12 cellular contexts compared by ENCODE assay signal in the genomic region with DNA sequence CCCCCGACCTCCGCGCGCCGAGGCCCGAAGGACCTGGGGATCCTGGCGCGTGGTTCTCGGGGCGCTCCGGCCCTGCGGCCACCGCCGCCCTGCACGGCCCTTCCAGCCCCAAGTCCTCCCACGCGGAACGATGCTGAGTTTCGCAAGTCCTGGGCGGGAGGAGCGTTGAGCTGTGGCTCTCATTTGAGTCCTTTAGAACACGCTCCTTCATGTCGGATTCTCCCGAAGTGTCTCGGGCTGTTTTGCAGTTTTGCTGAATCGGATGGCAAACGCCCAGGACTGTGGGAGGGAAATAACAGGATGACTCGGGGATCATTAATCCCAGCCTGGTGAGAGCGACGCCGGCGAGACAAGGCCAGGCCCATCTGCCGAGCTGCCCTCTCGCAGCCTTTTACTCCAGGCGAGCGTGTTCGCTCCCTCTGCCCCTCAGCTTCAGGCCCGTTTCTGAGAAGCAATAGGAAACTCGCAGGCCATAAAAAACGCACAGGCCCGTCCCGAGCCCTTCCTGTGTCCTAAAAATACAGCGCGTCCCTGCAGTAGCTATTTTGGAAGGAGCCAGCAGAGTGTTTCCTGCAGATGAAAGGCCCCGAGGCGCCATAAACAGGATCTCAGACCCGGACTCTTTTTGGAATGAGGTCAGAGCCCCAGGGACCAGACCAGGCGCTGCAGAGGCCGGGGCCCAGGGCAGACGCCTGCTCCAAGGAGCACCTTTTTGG.
DNase-seq lines count a peak whose midpoint lies in the region; ATAC-seq, FAIRE-seq and TF ChIP-seq lines count a peak whose summit lies in the region.
"Had no signal": no experiment of that assay in that cellular context is flagged by ENCODE, and none has a peak within 500 bp of the region (broad histone marks: within the 10 kb centered on the region; RNA-seq: fewer than 3 reads in every experiment).

No MANE protein-coding gene starts in this region.

- no peak for TF ChIP-seq POLR2A in HepG2 (IDR thresholded peaks at IDR 0.05; ENCODE audit: insufficient read depth in 1 of 2, low read depth in 2 of 2, low read length in 2 of 2)
- TF ChIP-seq POLR2A in GM18505 (IDR thresholded peaks at IDR 0.05; ENCODE audit: borderline replicate concordance, extremely low read depth, insufficient read depth, insufficient read length), result no peak

- TF ChIP-seq EP300 in HepG2 (IDR thresholded peaks at IDR 0.05; ENCODE audit: low read depth in 2 of 2, low read length in 2 of 2), result no peak
- TF ChIP-seq EP300 in HepG2 (CRISPR knock-in tag; IDR thresholded peaks at IDR 0.05; ENCODE audit: borderline replicate concordance), result no peak

- H3K27me3 ChIP-seq in liver (ENCODE audit: control insufficient read depth in 4 of 4, insufficient read depth in 4 of 4, low read length in 3 of 4) (no peaks in the 10 kb centered on the region), HepG2 (ENCODE audit: control insufficient read depth in 1 of 2, insufficient read depth in 2 of 2, low read length in 2 of 2) (peaks cover 0 to 13% of the 10 kb centered on the region in 2 experiments; a peak in 4 of 5 replicates), aorta (ENCODE audit: control insufficient read depth in 1 of 2, insufficient read depth in 2 of 2, low read length in 1 of 2) (no peaks in the 10 kb centered on the region)

- H4K20me1 ChIP-seq in HepG2 (ENCODE audit: insufficient read depth, low read length), result no peaks in the 10 kb centered on the region

- FAIRE-seq in HepG2 (lab: Jason Lieb, UNC), result no peak
- FAIRE-seq: G401.6, TTC549, urothelium cell line had no signal

- TF ChIP-seq RAD21 in liver (IDR thresholded peaks at IDR 0.05) (peak; percentile 16 to 49), HepG2 (CRISPR knock-in tag; IDR thresholded peaks at IDR 0.05) (no peak)

- H3K36me3 ChIP-seq in liver (ENCODE audit: control insufficient read depth in 4 of 4, insufficient read depth in 3 of 4, low read depth in 1 of 4, low read length in 3 of 4), result no peaks in the 10 kb centered on the region
- no peaks in the 10 kb centered on the region for H3K36me3 ChIP-seq in HepG2 (replicated peaks in 1 of 2; ENCODE audit: control insufficient read depth in 1 of 2, insufficient read depth in 2 of 2, low read length in 2 of 2)
- H3K36me3 ChIP-seq in aorta (ENCODE audit: control insufficient read depth in 1 of 2, insufficient read depth in 2 of 2, low read length in 1 of 2), result no peaks in the 10 kb centered on the region

- no peaks in the 10 kb centered on the region for H3K79me2 ChIP-seq in HepG2 (ENCODE audit: insufficient read depth, low read length)

- no peak overlapping the region for H2AFZ ChIP-seq in HepG2 (ENCODE audit: low read length)

- H3K9ac ChIP-seq in liver (ENCODE audit: low read depth in 1 of 2, low read length in 2 of 2), result no peak overlapping the region
- H3K9ac ChIP-seq in HepG2 (ENCODE audit: insufficient read depth, low read depth, low read length), result no peak overlapping the region

- H3K27ac ChIP-seq in liver (ENCODE audit: low read depth in 1 of 2, low read length in 2 of 2), result peak overlapping the region; percentile 52 to 59
- no peak overlapping the region for H3K27ac ChIP-seq in HepG2 (ENCODE audit: extremely low read length, insufficient read depth, low read length)
- H3K27ac ChIP-seq in aorta (ENCODE audit: low read depth in 1 of 2, low read length in 2 of 2), result no peak overlapping the region

- H3K4me3 ChIP-seq in liver (ENCODE audit: low read depth in 1 of 3, low read length in 3 of 3) (no peak overlapping the region), HepG2 (replicated peaks in 1 of 3; ENCODE audit: insufficient read depth in 1 of 3, low read depth in 2 of 3, low read length in 3 of 3) (no peak overlapping the region), aorta (ENCODE audit: low read length in 2 of 2) (no peak overlapping the region)

- H3K4me1 ChIP-seq in liver (ENCODE audit: control insufficient read depth in 4 of 4, insufficient read depth in 4 of 4, low read length in 3 of 4), result peaks cover 0 to 7% (median 0%) of the 10 kb centered on the region in 4 donors
- no peaks in the 10 kb centered on the region for H3K4me1 ChIP-seq in HepG2 (ENCODE audit: insufficient read depth, low read length)
- no peaks in the 10 kb centered on the region for H3K4me1 ChIP-seq in aorta (ENCODE audit: control insufficient read depth in 1 of 2, insufficient read depth in 2 of 2, low read length in 2 of 2)

- in situ Hi-C loops in HepG2 (cut with HindIII; ENCODE audit: extremely low pct_ligation_motif_present, low pct_unique_long_range_greater_than_20kb), result no loop called here

- POLR2A ChIA-PET in HepG2 (lab: Yijun Ruan, JAX), result no interaction called here

- H3K9me3 ChIP-seq in liver (ENCODE audit: control insufficient read depth in 4 of 4, low read length in 3 of 4), result no peaks in the 10 kb centered on the region
- H3K9me3 ChIP-seq in HepG2 (ENCODE audit: low read length), result no peaks in the 10 kb centered on the region
- no peaks in the 10 kb centered on the region for H3K9me3 ChIP-seq in aorta (ENCODE audit: control insufficient read depth, low read length)

- CTCF ChIA-PET in HepG2 (lab: Yijun Ruan, JAX; ENCODE audit: low intra/inter-chr PET ratio, low total read pairs), result no interaction called here

- BruUV-seq in HepG2 (replicated peaks; lab: Mats Ljungman, UMichigan), result no TSS peak

- intact Hi-C loops in HepG2 (cut with micrococcal nuclease; ENCODE audit: unreplicated experiment) (no loop called here), left cardiac atrium (cut with DNase I) (loop anchor here in 1 of 2 donors (10.0 kb wide), 1 partner anchor 113 kb away; no protein-coding TSS in a partner anchor), aorta (cut with DNase I) (no loop called here)

- DNase-seq in HepG2 (ENCODE audit: low spot score) (no peak), left cardiac atrium (peak; percentile 53), pons (ENCODE audit: low spot score) (peak; percentile 20), aorta (peak; percentile 52 to 72), NK-92 (lab: John Stamatoyannopoulos, UW; ENCODE audit: unreplicated experiment) (no peak), dermis blood vessel endothelial cell (no peak)
- DNase-seq: RPMI8226 had no signal

- TF ChIP-seq CTCF in liver (IDR thresholded peaks at IDR 0.05; ENCODE audit: low read depth, low read length, missing input control) (no peak), HepG2 (CRISPR knock-in tag; IDR thresholded peaks at IDR 0.05) (no peak)

- WGBS in liver, result 71% methylated on average over 50 of the region's 50 CpGs
- WGBS in HepG2 (ENCODE audit: low lambda C conversion rate), result 66% methylated on average over 48 of the region's 50 CpGs
- 82 to 84% methylated on average over 50 of the region's 50 CpGs for WGBS in aorta, 2 donors

- ATAC-seq in HepG2, result no peak
- ATAC-seq in left cardiac atrium, result peak; percentile 37 to 71
- no peak for ATAC-seq in aorta (ENCODE audit: low FRiP score)
- ATAC-seq in GM18505 (IDR thresholded peaks at IDR 0.05; ENCODE audit: unreplicated experiment), result no peak

- H3K4me2 ChIP-seq in HepG2 (ENCODE audit: low read depth, low read length), result no peak overlapping the region

TF ChIP-seq in liver, 16 proteins besides CTCF, POLR2A, EP300 and RAD21:
- TF ChIP-seq SP1 (IDR thresholded peaks at IDR 0.05) (peak; percentile 40), RXRA (IDR thresholded peaks at IDR 0.05) (peak; percentile 19 to 21), NR2F2 (IDR thresholded peaks at IDR 0.05) (peak; percentile 89), YY1 (IDR thresholded peaks at IDR 0.05) (peak; percentile 47)
- TF ChIP-seq, protein P1, sequence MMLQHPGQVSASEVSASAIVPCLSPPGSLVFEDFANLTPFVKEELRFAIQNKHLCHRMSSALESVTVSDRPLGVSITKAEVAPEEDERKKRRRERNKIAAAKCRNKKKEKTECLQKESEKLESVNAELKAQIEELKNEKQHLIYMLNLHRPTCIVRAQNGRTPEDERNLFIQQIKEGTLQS (IDR thresholded peaks at IDR 0.05), result no peak

TF ChIP-seq in HepG2, 621 proteins besides CTCF, POLR2A, EP300 and RAD21 (continues in another document):
- TF ChIP-seq, protein P2, sequence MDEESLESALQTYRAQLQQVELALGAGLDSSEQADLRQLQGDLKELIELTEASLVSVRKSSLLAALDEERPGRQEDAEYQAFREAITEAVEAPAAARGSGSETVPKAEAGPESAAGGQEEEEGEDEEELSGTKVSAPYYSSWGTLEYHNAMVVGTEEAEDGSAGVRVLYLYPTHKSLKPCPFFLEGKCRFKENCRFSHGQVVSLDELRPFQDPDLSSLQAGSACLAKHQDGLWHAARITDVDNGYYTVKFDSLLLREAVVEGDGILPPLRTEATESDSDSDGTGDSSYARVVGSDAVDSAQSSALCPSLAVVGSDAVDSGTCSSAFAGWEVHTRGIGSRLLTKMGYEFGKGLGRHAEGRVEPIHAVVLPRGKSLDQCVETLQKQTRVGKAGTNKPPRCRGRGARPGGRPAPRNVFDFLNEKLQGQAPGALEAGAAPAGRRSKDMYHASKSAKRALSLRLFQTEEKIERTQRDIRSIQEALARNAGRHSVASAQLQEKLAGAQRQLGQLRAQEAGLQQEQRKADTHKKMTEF (CRISPR knock-in tag; IDR thresholded peaks at IDR 0.05), result no peak
- TF ChIP-seq XBP1 (CRISPR knock-in tag; IDR thresholded peaks at IDR 0.05) (no peak), ZNF468 (CRISPR knock-in tag; IDR thresholded peaks at IDR 0.05) (no peak), SRF (IDR thresholded peaks at IDR 0.05; ENCODE audit: low read depth, low read length) (no peak), MEIS1 (CRISPR knock-in tag; IDR thresholded peaks at IDR 0.05; ENCODE audit: borderline replicate concordance) (no peak), CBX2 (IDR thresholded peaks at IDR 0.05; ENCODE audit: low read depth, low read length) (no peak), CBX2 (CRISPR knock-in tag; IDR thresholded peaks at IDR 0.05; ENCODE audit: low read depth) (no peak), MXD4 (CRISPR knock-in tag; IDR thresholded peaks at IDR 0.05) (no peak)
- TF ChIP-seq, protein P3, sequence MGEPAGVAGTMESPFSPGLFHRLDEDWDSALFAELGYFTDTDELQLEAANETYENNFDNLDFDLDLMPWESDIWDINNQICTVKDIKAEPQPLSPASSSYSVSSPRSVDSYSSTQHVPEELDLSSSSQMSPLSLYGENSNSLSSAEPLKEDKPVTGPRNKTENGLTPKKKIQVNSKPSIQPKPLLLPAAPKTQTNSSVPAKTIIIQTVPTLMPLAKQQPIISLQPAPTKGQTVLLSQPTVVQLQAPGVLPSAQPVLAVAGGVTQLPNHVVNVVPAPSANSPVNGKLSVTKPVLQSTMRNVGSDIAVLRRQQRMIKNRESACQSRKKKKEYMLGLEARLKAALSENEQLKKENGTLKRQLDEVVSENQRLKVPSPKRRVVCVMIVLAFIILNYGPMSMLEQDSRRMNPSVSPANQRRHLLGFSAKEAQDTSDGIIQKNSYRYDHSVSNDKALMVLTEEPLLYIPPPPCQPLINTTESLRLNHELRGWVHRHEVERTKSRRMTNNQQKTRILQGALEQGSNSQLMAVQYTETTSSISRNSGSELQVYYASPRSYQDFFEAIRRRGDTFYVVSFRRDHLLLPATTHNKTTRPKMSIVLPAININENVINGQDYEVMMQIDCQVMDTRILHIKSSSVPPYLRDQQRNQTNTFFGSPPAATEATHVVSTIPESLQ (CRISPR knock-in tag; conservative IDR thresholded peaks at IDR 0.05), result no peak

Comparison
In these comparisons a context has a peak if more than half of its experiments do, and no peak if none do; other contexts are left out.
1. H3K27ac ChIP-seq: peak in liver (2 of 2); none in HepG2 (single experiment) and aorta (0 of 2).
2. ATAC-seq: peak in left cardiac atrium (2 of 2); none in HepG2 (single experiment), aorta (single experiment) and GM18505 (single experiment).
3. DNase-seq: peak in left cardiac atrium (single experiment), pons (single experiment) and aorta (2 of 2); none in HepG2 (single experiment), NK-92 (single experiment) and dermis blood vessel endothelial cell (single experiment).